ENCODE assay signal across 16 cellular contexts in the genomic region with DNA sequence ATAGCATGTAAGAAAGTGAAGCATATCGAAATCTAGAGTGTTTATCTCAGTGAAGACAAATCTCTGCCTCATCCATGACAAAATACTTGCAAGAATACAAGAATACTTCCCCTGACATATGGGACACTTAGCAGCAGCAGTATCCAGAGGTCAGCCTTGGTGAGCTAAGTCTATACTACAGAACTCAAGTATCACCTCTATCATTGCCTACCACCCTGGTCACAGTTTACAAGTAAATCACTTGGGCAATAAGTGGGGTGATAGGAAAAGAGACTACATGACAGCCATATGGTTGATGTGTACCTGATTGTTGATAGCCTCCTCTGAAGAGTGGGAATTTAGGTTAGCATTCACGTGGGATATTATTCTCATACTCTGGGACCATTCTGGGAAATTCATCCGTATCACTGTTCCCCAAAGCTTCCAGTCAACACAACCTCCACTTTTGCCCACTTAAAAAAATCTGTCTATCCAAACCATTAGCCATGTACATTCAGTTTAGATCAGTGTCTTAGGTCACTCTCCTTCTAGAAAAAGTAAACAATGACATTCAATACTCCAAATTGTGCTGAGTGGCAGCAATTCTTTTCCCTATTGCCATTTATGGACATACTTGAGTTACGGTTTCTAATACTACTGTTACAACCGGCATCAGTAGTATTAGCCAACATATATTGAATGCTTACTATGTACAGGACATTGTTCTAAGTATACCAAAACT.
DNase-seq lines count a peak whose midpoint lies in the region; ATAC-seq and TF ChIP-seq lines count a peak whose summit lies in the region.
"Had no signal": no experiment of that assay in that cellular context is flagged by ENCODE, and none has a peak within 500 bp of the region (broad histone marks: within the 10 kb centered on the region; RNA-seq: fewer than 3 reads in every experiment).

No MANE protein-coding gene starts in this region.

- POLR2A ChIA-PET in A673 (lab: Charles Lee; ENCODE audit: low non-redundant PET), result interaction anchor here (0.7 kb wide), 1 partner anchor 742 kb away, joined by 3 read pairs; no protein-coding TSS in a partner anchor

- H3K9me2 ChIP-seq in DOHH2 (replicated peaks; ENCODE audit: control insufficient read depth, low read length), result no peaks in the 10 kb centered on the region
- H3K9me2 ChIP-seq in SU-DHL-6 (replicated peaks; ENCODE audit: insufficient read depth, low read length), result no peaks in the 10 kb centered on the region

- BruUV-seq in A673 (replicated peaks; lab: Mats Ljungman, UMichigan), result no TSS peak

- no peaks in the 10 kb centered on the region for H3K79me2 ChIP-seq in DOHH2 (ENCODE audit: control insufficient read depth, low read length)
- no peaks in the 10 kb centered on the region for H3K79me2 ChIP-seq in SU-DHL-6 (ENCODE audit: insufficient read depth, low read length)

- no peak for TF ChIP-seq CTCF in A673 (conservative IDR thresholded peaks at IDR 0.05; ENCODE audit: low read depth, low read length)
- no peak for TF ChIP-seq CTCF in DOHH2 (IDR thresholded peaks at IDR 0.05; ENCODE audit: low read depth, low read length, poor library complexity, severe bottlenecking)
- TF ChIP-seq CTCF in SU-DHL-6 (IDR thresholded peaks at IDR 0.05; ENCODE audit: insufficient read depth, low read length, poor library complexity, severe bottlenecking), result no peak

- no peak overlapping the region for H3K4me3 ChIP-seq in A673 (ENCODE audit: low read depth, low read length, poor library complexity, severe bottlenecking)
- H3K4me3 ChIP-seq in DOHH2 (ENCODE audit: low read length), result no peak overlapping the region
- H3K4me3 ChIP-seq in SU-DHL-6 (ENCODE audit: insufficient read depth, low read length, poor library complexity, severe bottlenecking), result no peak overlapping the region
- H3K4me3 ChIP-seq: cardiac muscle cell, MG63 had no signal

- intact Hi-C loops in A673 (cut with micrococcal nuclease; ENCODE audit: unreplicated experiment), result no loop called here

- no peaks in the 10 kb centered on the region for H4K20me1 ChIP-seq in DOHH2 (ENCODE audit: control insufficient read depth, insufficient read depth, low read depth, low read length)
- H4K20me1 ChIP-seq in SU-DHL-6 (ENCODE audit: low read depth, low read length), result no peaks in the 10 kb centered on the region

- peak overlapping the region; percentile 12 for H2AFZ ChIP-seq in SU-DHL-6 (ENCODE audit: low read depth, low read length, severe bottlenecking)

- H3K4me1 ChIP-seq in A673 (ENCODE audit: insufficient read depth, low read length, poor library complexity, severe bottlenecking) (peaks cover 33% of the 10 kb centered on the region), DOHH2 (ENCODE audit: control insufficient read depth, low read length) (peaks cover 71% of the 10 kb centered on the region)

- no peak for DNase-seq in A673 (ENCODE audit: low spot score)
- DNase-seq in NCI-H2029 treated with DMSO at 0.1 percent for 48 hours (lab: John Stamatoyannopoulos, UW), result peak; percentile 54
- no peak for DNase-seq in T-helper 9 cell
- no peak for DNase-seq in stimulated activated CD4-positive, alpha-beta T cell treated with anti-CD3 and anti-CD28 coated beads, Interleukin-12 subunit alpha, Interleukin-12 subunit beta, amount 100 ng/mL, for 4 hours
- DNase-seq: activated naive CD4-positive, alpha-beta T cell treated with Interleukin-2 at 50 U/mL for 16 hours; CD4-positive, alpha-beta T cell; effector memory CD8-positive, alpha-beta T cell; H7; MG63; NCI-H2171 treated with DMSO at 0.1 percent for 48 hours; T1000 had no signal

- H3K27me3 ChIP-seq in A673 (replicated peaks; ENCODE audit: insufficient read depth, low read depth, low read length, poor library complexity) (no peaks in the 10 kb centered on the region), DOHH2 (ENCODE audit: control insufficient read depth, low read length) (no peaks in the 10 kb centered on the region), SU-DHL-6 (ENCODE audit: low read length) (no peaks in the 10 kb centered on the region)
- H3K27me3 ChIP-seq: cardiac muscle cell, MG63 had no signal

- H3K9ac ChIP-seq in SU-DHL-6 (ENCODE audit: low read length), result peak overlapping the region; percentile 62

- CTCF ChIA-PET in A673 (lab: Charles Lee), result no interaction called here

- H3F3A ChIP-seq in DOHH2 (ENCODE audit: control insufficient read depth, insufficient read depth), result peaks cover 53% of the 10 kb centered on the region
- peaks cover 58% of the 10 kb centered on the region for H3F3A ChIP-seq in SU-DHL-6 (ENCODE audit: insufficient read depth)

- H3K27ac ChIP-seq in A673 (ENCODE audit: low read depth, low read length, poor library complexity, severe bottlenecking) (peak overlapping the region; percentile 96), DOHH2 (ENCODE audit: low read depth, low read length) (peak overlapping the region; percentile 99), SU-DHL-6 (ENCODE audit: low read depth, low read length) (peak overlapping the region; percentile 96)
- H3K27ac ChIP-seq: cardiac muscle cell had no signal

- H3K9me3 ChIP-seq in A673 (ENCODE audit: low read depth, low read length, poor library complexity, severe bottlenecking) (no peaks in the 10 kb centered on the region), DOHH2 (ENCODE audit: control insufficient read depth, insufficient read depth, low read length) (no peaks in the 10 kb centered on the region), SU-DHL-6 (ENCODE audit: insufficient read depth, low read length) (no peaks in the 10 kb centered on the region)
- H3K9me3 ChIP-seq: MG63 had no signal

- H3K4me2 ChIP-seq in DOHH2 (ENCODE audit: low read length) (peak overlapping the region; percentile 82; the same call in 1 of the 2 replicates), SU-DHL-6 (ENCODE audit: low read depth, low read length, poor library complexity, severe bottlenecking) (peak overlapping the region; percentile 75)

- ATAC-seq in HG03045 (IDR thresholded peaks at IDR 0.05; ENCODE audit: unreplicated experiment), result no peak
- no peak for ATAC-seq in HG03565 (IDR thresholded peaks at IDR 0.05; ENCODE audit: unreplicated experiment)
- ATAC-seq: effector memory CD8-positive, alpha-beta T cell had no signal

- H3K36me3 ChIP-seq in A673 (ENCODE audit: insufficient read depth, low read length, poor library complexity, severe bottlenecking) (no peaks in the 10 kb centered on the region), DOHH2 (ENCODE audit: control insufficient read depth, low read length) (peaks cover 23% of the 10 kb centered on the region), SU-DHL-6 (ENCODE audit: low read length) (no peaks in the 10 kb centered on the region)
- H3K36me3 ChIP-seq: cardiac muscle cell, MG63 had no signal
